ENCODE assay signal across 26 cellular contexts in the genomic region with DNA sequence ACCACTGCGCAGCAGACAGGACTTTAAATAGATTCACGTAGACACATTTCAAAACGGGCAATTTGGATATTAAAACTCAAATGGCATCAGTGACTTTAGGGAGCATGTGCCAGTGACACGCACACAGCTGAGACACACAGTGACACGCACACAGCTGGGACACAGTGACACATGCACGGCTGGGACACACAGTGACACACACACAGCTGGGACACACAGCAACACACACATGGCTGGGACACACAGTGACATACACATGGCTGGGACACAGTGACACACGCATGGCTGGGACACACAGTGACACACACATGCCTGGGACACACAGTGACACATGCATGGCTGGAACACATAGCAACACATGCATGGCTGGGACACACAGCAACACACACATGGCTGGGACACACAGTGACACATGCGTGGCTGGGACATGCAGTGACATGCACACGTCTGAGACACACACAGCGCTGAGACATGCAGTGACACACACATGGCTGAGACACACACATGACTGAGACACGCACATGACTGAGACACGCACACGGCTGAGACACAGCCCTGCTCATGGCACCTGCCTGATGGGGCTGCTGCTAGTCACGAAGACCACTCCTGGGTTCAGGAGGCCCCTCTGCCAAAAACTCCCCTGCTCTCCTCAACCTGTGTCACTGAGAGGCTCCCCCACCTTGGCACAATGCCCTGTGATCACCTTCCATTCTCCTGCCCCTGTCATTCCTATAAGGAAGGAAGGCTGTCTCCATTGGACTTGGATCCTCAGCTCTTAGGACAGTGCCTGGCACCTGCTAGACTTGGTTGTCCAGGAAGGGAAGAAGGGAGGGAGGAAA. TPM values are rescaled to one million over a fixed set of nuclear protein-coding genes. Genes with fewer than 3 reads are reported as not detected.
DNase-seq lines count a peak whose midpoint lies in the region; ATAC-seq, FAIRE-seq and TF ChIP-seq lines count a peak whose summit lies in the region.
"Had no signal": no experiment of that assay in that cellular context is flagged by ENCODE, and none has a peak within 500 bp of the region (broad histone marks: within the 10 kb centered on the region; RNA-seq: fewer than 3 reads in every experiment).

No MANE protein-coding gene starts in this region.

- CTCF ChIA-PET in HepG2 (lab: Yijun Ruan, JAX; ENCODE audit: low intra/inter-chr PET ratio, low total read pairs): no interaction called here

- no peak for TF ChIP-seq POLR2A in HepG2 (IDR thresholded peaks at IDR 0.05; ENCODE audit: insufficient read depth in 1 of 2, low read depth in 2 of 2, low read length in 2 of 2)
- TF ChIP-seq POLR2A in right lobe of liver (IDR thresholded peaks at IDR 0.05): no peak
- no peak for TF ChIP-seq POLR2A in sigmoid colon (IDR thresholded peaks at IDR 0.05)

- in situ Hi-C loops in HepG2 (cut with HindIII; ENCODE audit: extremely low pct_ligation_motif_present, low pct_unique_long_range_greater_than_20kb): no loop called here

- H3K27ac ChIP-seq in HepG2 (ENCODE audit: extremely low read length, insufficient read depth, low read length): no peak overlapping the region
- H3K27ac ChIP-seq in right lobe of liver: no peak overlapping the region
- no peak overlapping the region for H3K27ac ChIP-seq in sigmoid colon
- H3K27ac ChIP-seq in pancreas: no peak overlapping the region

- TF ChIP-seq RAD21 in HepG2 (CRISPR knock-in tag; IDR thresholded peaks at IDR 0.05): no peak

- H3K36me3 ChIP-seq in HepG2 (replicated peaks in 1 of 2; ENCODE audit: control insufficient read depth in 1 of 2, insufficient read depth in 2 of 2, low read length in 2 of 2): no peaks in the 10 kb centered on the region
- H3K36me3 ChIP-seq in right lobe of liver: no peaks in the 10 kb centered on the region
- H3K36me3 ChIP-seq in sigmoid colon: no peaks in the 10 kb centered on the region
- no peaks in the 10 kb centered on the region for H3K36me3 ChIP-seq in pancreas

- H3K4me3 ChIP-seq in HepG2 (replicated peaks in 1 of 3; ENCODE audit: insufficient read depth in 1 of 3, low read depth in 2 of 3, low read length in 3 of 3) (no peak overlapping the region), right lobe of liver (no peak overlapping the region), sigmoid colon (no peak overlapping the region), pancreas (no peak overlapping the region)
- H3K4me3 ChIP-seq: GM23338 had no signal

- ATAC-seq in HepG2 (no peak), right lobe of liver (no peak), pancreas (no peak)
- ATAC-seq: HCT116, PC-3 had no signal

- DNase-seq in HepG2 (ENCODE audit: low spot score) (no peak), right lobe of liver (no peak), islet precursor cell (peak; percentile 45), sigmoid colon (peak; percentile 42), T1000 (lab: John Stamatoyannopoulos, UW) (no peak), pancreas (no peak), HUDEP-2 (lab: John Stamatoyannopoulos, UW; ENCODE audit: unreplicated experiment in 76 of 76) (no peak)
- no peak for DNase-seq in NK-92 treated with Interleukin-12 subunit alpha and Interleukin-12 subunit beta, amount 100 ng/mL, for 24 hours (lab: John Stamatoyannopoulos, UW)
- DNase-seq: Caco-2; CD4-positive, alpha-beta T cell; DMS153; GF-D8; KBM-7; NCI-H1105 treated with DMSO at 0.1 percent for 48 hours; NCI-H1694; NCI-H2081 treated with DMSO at 0.1 percent for 48 hours; NCI-H2227 treated with DMSO at 0.1 percent for 48 hours; NCI-H524; NCI-H82; PC-3; RPMI8226; SIG-M5 had no signal

- H3K4me2 ChIP-seq in HepG2 (ENCODE audit: low read depth, low read length): no peak overlapping the region
- H3K4me2 ChIP-seq: GM23338 had no signal

- TF ChIP-seq CTCF in HepG2 (CRISPR knock-in tag; IDR thresholded peaks at IDR 0.05) (no peak), right lobe of liver (IDR thresholded peaks at IDR 0.05) (no peak), sigmoid colon (IDR thresholded peaks at IDR 0.05) (no peak), pancreas (IDR thresholded peaks at IDR 0.05) (no peak)

- H3K9ac ChIP-seq in HepG2 (ENCODE audit: insufficient read depth, low read depth, low read length): no peak overlapping the region

- H3K4me1 ChIP-seq in HepG2 (ENCODE audit: insufficient read depth, low read length) (no peaks in the 10 kb centered on the region), right lobe of liver (no peaks in the 10 kb centered on the region), sigmoid colon (no peaks in the 10 kb centered on the region), pancreas (no peaks in the 10 kb centered on the region)
- H3K4me1 ChIP-seq: Caco-2 had no signal

- peaks cover 7 to 66% of the 10 kb centered on the region in 2 experiments for H3K27me3 ChIP-seq in HepG2 (ENCODE audit: control insufficient read depth in 1 of 2, insufficient read depth in 2 of 2, low read length in 2 of 2)
- no peaks in the 10 kb centered on the region for H3K27me3 ChIP-seq in right lobe of liver
- peaks cover 0 to 43% (median 3%) of the 10 kb centered on the region in 3 donors for H3K27me3 ChIP-seq in sigmoid colon
- no peaks in the 10 kb centered on the region for H3K27me3 ChIP-seq in pancreas

- no peaks in the 10 kb centered on the region for H4K20me1 ChIP-seq in HepG2 (ENCODE audit: insufficient read depth, low read length)

- no peak overlapping the region for H2AFZ ChIP-seq in HepG2 (ENCODE audit: low read length)
- H2AFZ ChIP-seq: GM23338 had no signal

- BruUV-seq in HepG2 (replicated peaks; lab: Mats Ljungman, UMichigan): no TSS peak

- no peaks in the 10 kb centered on the region for H3K79me2 ChIP-seq in HepG2 (ENCODE audit: insufficient read depth, low read length)

- H3K9me3 ChIP-seq in HepG2 (ENCODE audit: low read length) (no peaks in the 10 kb centered on the region), right lobe of liver (no peaks in the 10 kb centered on the region), sigmoid colon (no peaks in the 10 kb centered on the region), pancreas (no peaks in the 10 kb centered on the region)
- H3K9me3 ChIP-seq: Caco-2 had no signal

- WGBS in HepG2 (ENCODE audit: low lambda C conversion rate): 29% methylated on average over 4 of the region's 14 CpGs
- whole genome bisulfite sequencing in right lobe of liver (ENCODE audit: insufficient coverage, low coverage, low lambda C conversion rate, missing lambda C conversion rate): 73% methylated on average over 7 of the region's 14 CpGs
- WGBS in sigmoid colon, 2 donors: 92 to 95% methylated on average over 14 of the region's 14 CpGs
- 65 to 71% methylated on average over 14 of the region's 14 CpGs for WGBS in pancreas, 2 donors

- POLR2A ChIA-PET in HepG2 (lab: Yijun Ruan, JAX): no interaction called here

- intact Hi-C loops in HepG2 (cut with micrococcal nuclease; ENCODE audit: unreplicated experiment): no loop called here
- intact Hi-C loops in right lobe of liver (cut with DNase I): no loop called here
- intact Hi-C loops in sigmoid colon (cut with DNase I): no loop called here
- intact Hi-C loops in pancreas (cut with DNase I): no loop called here

- FAIRE-seq in HepG2 (lab: Jason Lieb, UNC) (no peak), pancreas (lab: Jason Lieb, UNC) (no peak)
- FAIRE-seq: A204.1 had no signal

- TF ChIP-seq EP300 in HepG2 (IDR thresholded peaks at IDR 0.05; ENCODE audit: low read depth in 2 of 2, low read length in 2 of 2): no peak
- no peak for TF ChIP-seq EP300 in HepG2 (CRISPR knock-in tag; IDR thresholded peaks at IDR 0.05; ENCODE audit: borderline replicate concordance)
- TF ChIP-seq EP300 in sigmoid colon (IDR thresholded peaks at IDR 0.05): no peak

TF ChIP-seq in HepG2, 621 proteins besides CTCF, POLR2A, EP300 and RAD21 (continues in another document):
- TF ChIP-seq, protein P1, sequence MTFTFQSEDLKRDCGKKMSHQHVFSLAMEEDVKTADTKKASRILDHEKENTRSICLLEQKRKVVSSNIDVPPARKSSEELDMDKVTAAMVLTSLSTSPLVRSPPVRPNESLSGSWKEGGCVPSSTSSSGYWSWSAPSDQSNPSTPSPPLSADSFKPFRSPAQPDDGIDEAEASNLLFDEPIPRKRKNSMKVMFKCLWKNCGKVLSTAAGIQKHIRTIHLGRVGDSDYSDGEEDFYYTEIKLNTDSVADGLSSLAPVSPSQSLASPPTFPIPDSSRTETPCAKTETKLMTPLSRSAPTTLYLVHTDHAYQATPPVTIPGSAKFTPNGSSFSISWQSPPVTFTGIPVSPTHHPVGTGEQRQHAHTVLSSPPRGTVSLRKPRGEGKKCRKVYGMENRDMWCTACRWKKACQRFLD (CRISPR knock-in tag; IDR thresholded peaks at IDR 0.05; ENCODE audit: borderline replicate concordance): no peak

RNA-seq across cellular contexts. Expression of a gene that starts 52.5 kb away (rescaled TPM):
- total RNA-seq in HepG2 (2016; rRNA removed; fragmentation: Illumina TruSeq; extraction: Trizol) (not detected in 2 replicates), right lobe of liver (not detected), sigmoid colon (under 1 TPM in 1 of 4 donors, not detected in 3; 0.36 TPM), pancreas (not detected)
- not detected in 2 replicates for total RNA-seq in HepG2 (2016; cell fraction: cytosol; rRNA removed; fragmentation: Illumina TruSeq; extraction: Trizol; ENCODE audit: low read depth)
- not detected in 2 replicates for total RNA-seq in HepG2 (2016; cell fraction: insoluble cytoplasmic fraction; rRNA removed; fragmentation: Illumina TruSeq; extraction: Trizol)
- not detected in 2 replicates for total RNA-seq in HepG2 (2016; cell fraction: membrane; rRNA removed; fragmentation: Illumina TruSeq; extraction: Trizol)
- not detected in 2 replicates for total RNA-seq in HepG2 (2016; cell fraction: nucleus; rRNA removed; fragmentation: Illumina TruSeq; extraction: Trizol)
- polyA plus RNA-seq in HepG2 (2011; rRNA removed) (not detected in 2 replicates), sigmoid colon (under 1 TPM in 2 of 3 donors, not detected in 1; under 0.01 to 0.01 TPM), pancreas (not detected)
- polyA plus RNA-seq in HepG2 (2011; cell fraction: cytosol; rRNA removed): not detected in 2 replicates
- polyA plus RNA-seq in HepG2 (2011; cell fraction: nucleus; rRNA removed): not detected in 2 replicates
- polyA plus RNA-seq in HepG2 (2012): not detected in 2 replicates
- not detected in 2 replicates for polyA plus RNA-seq in HepG2 (2016; cell fraction: cytosol; fragmentation: Illumina TruSeq; extraction: Trizol; ENCODE audit: low read depth)
- not detected in 2 replicates for polyA plus RNA-seq in HepG2 (2016; cell fraction: insoluble cytoplasmic fraction; fragmentation: Illumina TruSeq; extraction: Trizol; ENCODE audit: low read depth)
- polyA plus RNA-seq in HepG2 (2016; cell fraction: membrane; fragmentation: Illumina TruSeq; extraction: Trizol; ENCODE audit: low read depth): not detected in 2 replicates
- polyA plus RNA-seq in HepG2 (2016; cell fraction: nucleus; fragmentation: Illumina TruSeq; extraction: Trizol; ENCODE audit: insufficient read depth, low read depth): not detected in 2 replicates
- not detected in 2 replicates for polyA minus RNA-seq in HepG2 (2011; rRNA and poly(A)+ RNA removed; ENCODE audit: low replicate concordance)
- not detected in 2 replicates for polyA minus RNA-seq in HepG2 (2011; cell fraction: cytosol; rRNA and poly(A)+ RNA removed)
- not detected in 2 replicates for polyA minus RNA-seq in HepG2 (2011; cell fraction: nucleus; rRNA and poly(A)+ RNA removed)
- total RNA-seq: CD4-positive, alpha-beta T cell; PC-3 had no signal
- polyA plus RNA-seq: BJ had no signal

Comparison
In these comparisons a context has a peak if more than half of its experiments do, and no peak if none do; other contexts are left out.
1. DNase-seq: peak in islet precursor cell (single experiment) and sigmoid colon (single experiment); none in HepG2 (single experiment), right lobe of liver (0 of 3), T1000 (single experiment), pancreas (0 of 6), NK-92 treated with Interleukin-12 subunit alpha and Interleukin-12 subunit beta, amount 100 ng/mL, for 24 hours (single experiment) and HUDEP-2 (0 of 76).